17 cellular contexts compared by ENCODE assay signal in genomic region chr6:33854572-33855030, GRCh38. TPM values are rescaled to one million over a fixed set of nuclear protein-coding genes. Genes with fewer than 3 reads are reported as not detected.
DNase-seq lines count a peak whose midpoint lies in the region; ATAC-seq and TF ChIP-seq lines count a peak whose summit lies in the region.
"Had no signal": no experiment of that assay in that cellular context is flagged by ENCODE, and none has a peak within 500 bp of the region (broad histone marks: within the 10 kb centered on the region; RNA-seq: fewer than 3 reads in every experiment).

No MANE protein-coding gene starts in this region.

- H2BK120ac ChIP-seq in mesenchymal stem cell (ENCODE audit: low read depth, low read length), result no peak overlapping the region

- no peak overlapping the region for H3K4me2 ChIP-seq in mesenchymal stem cell (ENCODE audit: low read length, poor library complexity, severe bottlenecking)

- H2BK12ac ChIP-seq in mesenchymal stem cell (ENCODE audit: low read length in 2 of 2), result no peak overlapping the region

- H4K91ac ChIP-seq in mesenchymal stem cell (ENCODE audit: low read length), result no peak overlapping the region

- TF ChIP-seq CTCF in brain microvascular endothelial cell (IDR thresholded peaks at IDR 0.05; ENCODE audit: low read depth, low read length, missing control alignments), result no peak

- H3K27me3 ChIP-seq in mesenchymal stem cell (ENCODE audit: control insufficient read depth in 1 of 2, insufficient read depth in 1 of 2, low read length in 2 of 2), result peaks cover 21 to 58% of the 10 kb centered on the region in 2 experiments
- H3K27me3 ChIP-seq in brain microvascular endothelial cell (replicated peaks), result peaks cover 5% of the 10 kb centered on the region

- POLR2A ChIA-PET in activated CD4-positive, alpha-beta T cell treated with anti-CD3 and anti-CD28 coated beads, Interleukin-2, amount 10 ng/mL, durations not matched to agents 7 days and 5 days (lab: Charles Lee), result interaction anchor here (0.6 kb wide), 1 partner anchor 80 kb away, joined by 5 read pairs; no protein-coding TSS in a partner anchor

- H3K27ac Mint-ChIP-seq in activated CD4-positive, alpha-beta T cell treated with anti-CD3 and anti-CD28 coated beads, Interleukin-2, amount 10 ng/mL, durations not matched to agents 7 days and 5 days, result no peak overlapping the region
- H3K27ac Mint-ChIP-seq in activated T-cell treated with anti-CD3 and anti-CD28 coated beads, Interleukin-2, amount 50 U/mL, for 24 hours, result no peak overlapping the region
- H3K27ac Mint-ChIP-seq: T-helper 17 cell had no signal

- peak overlapping the region; percentile 11 for H3K27ac ChIP-seq in mesenchymal stem cell (ENCODE audit: low read length, poor library complexity, severe bottlenecking)
- no peak overlapping the region for H3K27ac ChIP-seq in brain microvascular endothelial cell
- H3K27ac ChIP-seq: C4-2B, heart left ventricle, spleen had no signal

- no peak overlapping the region for H2AFZ ChIP-seq in mesenchymal stem cell (ENCODE audit: low read depth, low read length)

- no peak overlapping the region for H3K4me3 Mint-ChIP-seq in activated CD4-positive, alpha-beta T cell treated with anti-CD3 and anti-CD28 coated beads, Interleukin-2, amount 10 ng/mL, durations not matched to agents 7 days and 5 days
- no peak overlapping the region for H3K4me3 Mint-ChIP-seq in activated T-cell treated with anti-CD3 and anti-CD28 coated beads, Interleukin-2, amount 50 U/mL, for 24 hours
- H3K4me3 Mint-ChIP-seq: T-helper 17 cell had no signal

- peaks cover 39% of the 10 kb centered on the region for H3K4me1 ChIP-seq in mesenchymal stem cell (ENCODE audit: control insufficient read depth, insufficient read depth, low read depth, low read length)

- H2BK15ac ChIP-seq in mesenchymal stem cell (ENCODE audit: low read depth, poor library complexity, severe bottlenecking), result no peak overlapping the region

- peaks cover 62% of the 10 kb centered on the region for H3K27me3 Mint-ChIP-seq in activated CD4-positive, alpha-beta T cell treated with anti-CD3 and anti-CD28 coated beads, Interleukin-2, amount 10 ng/mL, durations not matched to agents 7 days and 5 days
- peaks cover 21% of the 10 kb centered on the region for H3K27me3 Mint-ChIP-seq in activated T-cell treated with anti-CD3 and anti-CD28 coated beads, Interleukin-2, amount 50 U/mL, for 24 hours

- WGBS in mesenchymal stem cell, result 44% methylated on average over 14 of the region's 14 CpGs

- no peaks in the 10 kb centered on the region for H3K36me3 Mint-ChIP-seq in activated CD4-positive, alpha-beta T cell treated with anti-CD3 and anti-CD28 coated beads, Interleukin-2, amount 10 ng/mL, durations not matched to agents 7 days and 5 days (ENCODE audit: low read depth)
- H3K36me3 Mint-ChIP-seq in activated T-cell treated with anti-CD3 and anti-CD28 coated beads, Interleukin-2, amount 50 U/mL, for 24 hours (ENCODE audit: low read depth), result no peaks in the 10 kb centered on the region

- H3K23ac ChIP-seq in mesenchymal stem cell (ENCODE audit: low read length in 2 of 2), result no peak overlapping the region

- H3K18ac ChIP-seq in mesenchymal stem cell (ENCODE audit: low read depth in 1 of 2, low read length in 2 of 2), result no peak overlapping the region

- no peaks in the 10 kb centered on the region for H3K9me3 Mint-ChIP-seq in activated CD4-positive, alpha-beta T cell treated with anti-CD3 and anti-CD28 coated beads, Interleukin-2, amount 10 ng/mL, durations not matched to agents 7 days and 5 days
- H3K9me3 Mint-ChIP-seq in activated T-cell treated with anti-CD3 and anti-CD28 coated beads, Interleukin-2, amount 50 U/mL, for 24 hours, result no peaks in the 10 kb centered on the region

- H2BK5ac ChIP-seq in mesenchymal stem cell (ENCODE audit: low read depth, low read length, poor library complexity, severe bottlenecking), result no peak overlapping the region

- H3K4me3 ChIP-seq in mesenchymal stem cell (ENCODE audit: insufficient read depth in 1 of 2, low read depth in 1 of 2, low read length in 2 of 2) (no peak overlapping the region), brain microvascular endothelial cell (ENCODE audit: low read depth, low read length) (no peak overlapping the region)
- H3K4me3 ChIP-seq: heart left ventricle, spleen had no signal

- H3K36me3 ChIP-seq in mesenchymal stem cell (ENCODE audit: control insufficient read depth in 1 of 2, insufficient read depth in 2 of 2, low read depth in 1 of 2, low read length in 2 of 2) (no peaks in the 10 kb centered on the region), brain microvascular endothelial cell (replicated peaks) (no peaks in the 10 kb centered on the region)
- H3K36me3 ChIP-seq: heart left ventricle, spleen had no signal

- peaks cover 33% of the 10 kb centered on the region for H3K4me1 Mint-ChIP-seq in activated CD4-positive, alpha-beta T cell treated with anti-CD3 and anti-CD28 coated beads, Interleukin-2, amount 10 ng/mL, durations not matched to agents 7 days and 5 days
- H3K4me1 Mint-ChIP-seq in activated T-cell treated with anti-CD3 and anti-CD28 coated beads, Interleukin-2, amount 50 U/mL, for 24 hours (ENCODE audit: low read depth), result peaks cover 30% of the 10 kb centered on the region

- in situ Hi-C loops in brain microvascular endothelial cell (cut with HindIII; ENCODE audit: low pct_ligation_motif_present, low sequenced_read_pairs), result no loop called here

- no peaks in the 10 kb centered on the region for H3K79me1 ChIP-seq in mesenchymal stem cell (replicated peaks; ENCODE audit: low read length, poor library complexity, severe bottlenecking)

- no peak overlapping the region for H3K4ac ChIP-seq in mesenchymal stem cell (ENCODE audit: low read depth in 1 of 2, low read length in 2 of 2)

- CTCF ChIA-PET in activated CD4-positive, alpha-beta T cell treated with anti-CD3 and anti-CD28 coated beads, Interleukin-2, amount 10 ng/mL, durations not matched to agents 7 days and 5 days (lab: Charles Lee), result interaction anchor here (1.7 to 6.6 kb wide), 4 partner anchors 11 to 173 kb away, joined by 3 to 37 read pairs (median 10); no protein-coding TSS in a partner anchor

- H3K9me3 ChIP-seq in mesenchymal stem cell (ENCODE audit: control insufficient read depth, low read length), result no peaks in the 10 kb centered on the region
- H3K9me3 ChIP-seq: heart left ventricle, spleen had no signal

- no peak overlapping the region for H2AK5ac ChIP-seq in mesenchymal stem cell (ENCODE audit: low read length, severe bottlenecking)

- no peak overlapping the region for H3K14ac ChIP-seq in mesenchymal stem cell (ENCODE audit: low read length in 2 of 2)

- H3K9ac ChIP-seq in mesenchymal stem cell (ENCODE audit: low read length), result no peak overlapping the region

- ATAC-seq in GM18498 (IDR thresholded peaks at IDR 0.05; ENCODE audit: unreplicated experiment), result no peak
- ATAC-seq: heart left ventricle, T-helper 17 cell had no signal

- DNase-seq in DMS 273 treated with DMSO at 0.1 percent for 48 hours (lab: John Stamatoyannopoulos, UW) (peak; percentile 55), NCI-H1105 (lab: John Stamatoyannopoulos, UW) (peak; percentile 77), NCI-H524 treated with DMSO at 0.1 percent for 48 hours (lab: John Stamatoyannopoulos, UW) (peak; percentile 66), mesenchymal stem cell (no peak), brain microvascular endothelial cell (no peak)
- DNase-seq in activated CD4-positive, alpha-beta T cell treated with anti-CD3 and anti-CD28 coated beads, Interleukin-2, amount 10 ng/mL, durations not matched to agents 7 days and 5 days, result no peak
- no peak for DNase-seq in activated T-cell treated with anti-CD3 and anti-CD28 coated beads, Interleukin-2, amount 50 U/mL, for 24 hours
- DNase-seq: activated CD4-positive, alpha-beta T cell treated with anti-CD3 and anti-CD28 coated beads for 48 hours; activated effector memory CD4-positive, alpha-beta T cell treated with Interleukin-2 at 50 U/mL for 16 hours; spleen; T-helper 17 cell had no signal

- no peak overlapping the region for H4K8ac ChIP-seq in mesenchymal stem cell (ENCODE audit: low read length)

RNA-seq across cellular contexts. Expression of gene MLN, which starts 50.8 kb away (rescaled TPM):
- polyA plus RNA-seq in mesenchymal stem cell (2013, experiment 1 of 2), result not detected
- polyA plus RNA-seq in mesenchymal stem cell (2013, experiment 2 of 2), result not detected
- total RNA-seq in activated CD4-positive, alpha-beta T cell treated with anti-CD3 and anti-CD28 coated beads, Interleukin-2, amount 10 ng/mL, durations not matched to agents 7 days and 5 days, result not detected
- total RNA-seq: heart left ventricle, liver, spleen, T-helper 17 cell, temporal lobe had no signal
- polyA plus RNA-seq: heart left ventricle, liver, neural cell, spleen had no signal

Comparison
In these comparisons a context has a peak if more than half of its experiments do, and no peak if none do; other contexts are left out.
1. DNase-seq: peak in DMS 273 treated with DMSO at 0.1 percent for 48 hours (single experiment), NCI-H1105 (single experiment) and NCI-H524 treated with DMSO at 0.1 percent for 48 hours (single experiment); none in mesenchymal stem cell (single experiment), activated CD4-positive, alpha-beta T cell treated with anti-CD3 and anti-CD28 coated beads, Interleukin-2, amount 10 ng/mL, durations not matched to agents 7 days and 5 days (single experiment), brain microvascular endothelial cell (single experiment) and activated T-cell treated with anti-CD3 and anti-CD28 coated beads, Interleukin-2, amount 50 U/mL, for 24 hours (single experiment).